In genomic region chr6:135451617-135452190, GRCh38 we compare ENCODE assay signal across 7 cellular contexts. TPM values are rescaled to one million over a fixed set of nuclear protein-coding genes. Genes with fewer than 3 reads are reported as not detected.
DNase-seq lines count a peak whose midpoint lies in the region; TF ChIP-seq lines count a peak whose summit lies in the region.

No MANE protein-coding gene starts in this region.

- H4K20me1 ChIP-seq in hepatocyte (ENCODE audit: insufficient read depth, poor library complexity, severe bottlenecking) = no peaks in the 10 kb centered on the region

- H3K79me2 ChIP-seq in hepatocyte = no peaks in the 10 kb centered on the region

- H3K27me3 ChIP-seq in WERI-Rb-1 (ENCODE audit: insufficient read depth, low read depth, severe bottlenecking) (no peaks in the 10 kb centered on the region), hepatocyte (no peaks in the 10 kb centered on the region), tibial nerve (no peaks in the 10 kb centered on the region)

- no peak overlapping the region for H3K4me2 ChIP-seq in hepatocyte

- H3K27ac ChIP-seq in WERI-Rb-1 (no peak overlapping the region), hepatocyte (no peak overlapping the region), tibial nerve (no peak overlapping the region)

- H3K4me1 ChIP-seq in hepatocyte (ENCODE audit: insufficient read depth) = no peaks in the 10 kb centered on the region
- no peaks in the 10 kb centered on the region for H3K4me1 ChIP-seq in tibial nerve

- CTCF ChIA-PET in GM10248 (lab: Yijun Ruan, JAX) = interaction anchor here (0.8 to 5.3 kb wide), 16 partner anchors 8 to 866 kb away, joined by 3 to 24 read pairs (median 5); no protein-coding TSS in a partner anchor

- no peaks in the 10 kb centered on the region for H3K9me2 ChIP-seq in hepatocyte (replicated peaks; ENCODE audit: insufficient read depth)

- TF ChIP-seq EP300 in tibial nerve (IDR thresholded peaks at IDR 0.05) = no peak

- H3K36me3 ChIP-seq in WERI-Rb-1 = peaks cover 20% of the 10 kb centered on the region
- H3K36me3 ChIP-seq in hepatocyte (replicated peaks; ENCODE audit: insufficient read depth, low read depth) = no peaks in the 10 kb centered on the region
- H3K36me3 ChIP-seq in tibial nerve = peaks cover 0 to 7% (median 0%) of the 10 kb centered on the region in 3 donors

- WGBS in hepatocyte (ENCODE audit: low lambda C conversion rate, missing lambda C conversion rate) = 12% methylated on average over 2 of the region's 2 CpGs
- 16 to 17% methylated on average over 2 of the region's 2 CpGs for WGBS in tibial nerve, 2 donors

- H2AFZ ChIP-seq in hepatocyte = no peak overlapping the region

- peak; percentile 62 for TF ChIP-seq CTCF in GM10248 (IDR thresholded peaks at IDR 0.05; ENCODE audit: control extremely low read depth, extremely low read depth, low read depth, missing control alignments)
- peak; percentile 15; the same call in 1 of the 2 replicates for TF ChIP-seq CTCF in WERI-Rb-1 (IDR thresholded peaks at IDR 0.05; ENCODE audit: low read depth, low read length)
- peak; percentile 80 for TF ChIP-seq CTCF in hepatocyte (IDR thresholded peaks at IDR 0.05; ENCODE audit: poor library complexity)
- peak; percentile 48 to 68 (median 56) for TF ChIP-seq CTCF in tibial nerve (IDR thresholded peaks at IDR 0.05)

- no peaks in the 10 kb centered on the region for H3K9me3 ChIP-seq in WERI-Rb-1 (ENCODE audit: severe bottlenecking)
- H3K9me3 ChIP-seq in hepatocyte (ENCODE audit: low read depth) = no peaks in the 10 kb centered on the region
- H3K9me3 ChIP-seq in tibial nerve = no peaks in the 10 kb centered on the region

- POLR2A ChIA-PET in GM10248 (lab: Yijun Ruan, JAX) = no interaction called here

- TF ChIP-seq POLR2A in tibial nerve (IDR thresholded peaks at IDR 0.05) = no peak

- H3K4me3 ChIP-seq in WERI-Rb-1 (ENCODE audit: low read depth, low read length) (no peak overlapping the region), hepatocyte (no peak overlapping the region), tibial nerve (no peak overlapping the region)

- DNase-seq in GM10248 (ENCODE audit: extremely low spot score) = no peak
- peak; percentile 36 for DNase-seq in MV-4-11 (lab: John Stamatoyannopoulos, UW)
- DNase-seq in WERI-Rb-1 = no peak
- peak; percentile 55 for DNase-seq in hepatocyte (ENCODE audit: low spot score)
- no peak for DNase-seq in tibial nerve (ENCODE audit: low spot score in 2 of 2)
- DNase-seq in activated effector memory CD4-positive, alpha-beta T cell treated with anti-CD3 and anti-CD28 coated beads, Interleukin-2, amount 50 U/mL, for 16 hours = no peak
- DNase-seq in activated naive CD4-positive, alpha-beta T cell (lab: John Stamatoyannopoulos, UW) = no peak

RNA-seq across cellular contexts. Expression of gene AHI1, which starts 45.8 kb away (rescaled TPM):
- 14.8 and 15.1 TPM in 2 replicates for total RNA-seq in hepatocyte
- 21.5 and 29.1 TPM in 2 replicates for polyA plus RNA-seq in hepatocyte
- 10 to 100 TPM; 30.8 to 57.6 (median 38.0) TPM for total RNA-seq in tibial nerve

Comparison
In these comparisons a context has a peak if more than half of its experiments do, and no peak if none do; other contexts are left out.
1. DNase-seq: peak in MV-4-11 (single experiment) and hepatocyte (single experiment); none in GM10248 (single experiment), WERI-Rb-1 (single experiment), tibial nerve (0 of 2), activated effector memory CD4-positive, alpha-beta T cell treated with anti-CD3 and anti-CD28 coated beads, Interleukin-2, amount 50 U/mL, for 16 hours (single experiment) and activated naive CD4-positive, alpha-beta T cell (0 of 4).
2. CTCF ChIP-seq: peak in every context shown above with its lines; median percentile 80 in hepatocyte; 62 in GM10248; 56 in tibial nerve; 15 in WERI-Rb-1.